ENCODE assay signal across 16 cellular contexts in genomic region chr13:46570273-46570672, GRCh38. TPM values are rescaled to one million over a fixed set of nuclear protein-coding genes. Genes with fewer than 3 reads are reported as not detected.
DNase-seq lines count a peak whose midpoint lies in the region; ATAC-seq and TF ChIP-seq lines count a peak whose summit lies in the region.
"Had no signal": no experiment of that assay in that cellular context is flagged by ENCODE, and none has a peak within 500 bp of the region (broad histone marks: within the 10 kb centered on the region; RNA-seq: fewer than 3 reads in every experiment).

No MANE protein-coding gene starts in this region.

- no peak overlapping the region for H3K4me3 ChIP-seq in SK-N-SH (ENCODE audit: low read depth in 2 of 2, low read length in 1 of 2)
- H3K4me3 ChIP-seq in parathyroid adenoma (ENCODE audit: low read depth, low read length), result no peak overlapping the region
- no peak overlapping the region for H3K4me3 ChIP-seq in Peyer's patch
- H3K4me3 ChIP-seq: BLaER1 had no signal

- H2AFZ ChIP-seq in SK-N-SH (ENCODE audit: low read depth), result no peak overlapping the region
- H2AFZ ChIP-seq in parathyroid adenoma, result no peak overlapping the region

- no peaks in the 10 kb centered on the region for H3K9me2 ChIP-seq in SK-N-SH

- peaks cover 90% of the 10 kb centered on the region for H3K79me2 ChIP-seq in SK-N-SH (ENCODE audit: insufficient read depth)
- H3K79me2 ChIP-seq in parathyroid adenoma, result peaks cover 16% of the 10 kb centered on the region

- H3K4me1 ChIP-seq in SK-N-SH (ENCODE audit: control insufficient read depth in 1 of 2, insufficient read depth in 2 of 2, low read depth in 1 of 2, low read length in 1 of 2) (peaks cover 17 to 19% of the 10 kb centered on the region in 2 experiments; a peak in 3 of 4 replicates), parathyroid adenoma (peaks cover 6% of the 10 kb centered on the region), Peyer's patch (peaks cover 0 to 22% (median 0%) of the 10 kb centered on the region in 4 donors)

- intact Hi-C loops in posterior cingulate gyrus (cut with DNase I), result no loop called here

- H3K9ac ChIP-seq in SK-N-SH, result no peak overlapping the region
- H3K9ac ChIP-seq in parathyroid adenoma, result no peak overlapping the region
- H3K9ac ChIP-seq: BLaER1 had no signal

- H3K36me3 ChIP-seq in SK-N-SH (replicated peaks in 1 of 2; ENCODE audit: control insufficient read depth in 1 of 2, insufficient read depth in 2 of 2, low read length in 1 of 2) (no peaks in the 10 kb centered on the region), parathyroid adenoma (ENCODE audit: control insufficient read depth, insufficient read depth, low read length) (no peaks in the 10 kb centered on the region), Peyer's patch (no peaks in the 10 kb centered on the region)
- H3K36me3 ChIP-seq: BLaER1 had no signal

- POLR2A ChIA-PET in SK-N-SH (lab: Yijun Ruan, JAX), result no interaction called here

- no peak overlapping the region for H3K27ac Mint-ChIP-seq in glutamatergic neuron (ENCODE audit: unreplicated experiment)
- no peak overlapping the region for H3K27ac Mint-ChIP-seq in activated naive CD4-positive, alpha-beta T cell treated with anti-CD3 and anti-CD28 coated beads, Interleukin-2, amount 50 U/mL, for 72 hours

- 74% methylated on average over 4 of the region's 4 CpGs for WGBS in SK-N-SH (ENCODE audit: low lambda C conversion rate)

- peaks cover 5% of the 10 kb centered on the region for H3K27me3 Mint-ChIP-seq in glutamatergic neuron (ENCODE audit: unreplicated experiment)

- H3K4me3 Mint-ChIP-seq in glutamatergic neuron (ENCODE audit: unreplicated experiment), result peak overlapping the region; percentile 23
- H3K4me3 Mint-ChIP-seq: CD8-positive, alpha-beta memory T cell had no signal

- H3K9me3 ChIP-seq in SK-N-SH (no peaks in the 10 kb centered on the region), parathyroid adenoma (ENCODE audit: control insufficient read depth, low read length) (no peaks in the 10 kb centered on the region), Peyer's patch (no peaks in the 10 kb centered on the region)
- H3K9me3 ChIP-seq: BLaER1, Caco-2 had no signal

- H4K20me1 ChIP-seq in SK-N-SH (ENCODE audit: insufficient read depth), result peaks cover 50% of the 10 kb centered on the region

- H3K4me2 ChIP-seq in SK-N-SH (no peak overlapping the region), parathyroid adenoma (ENCODE audit: low read length) (no peak overlapping the region)

- peaks cover 5% of the 10 kb centered on the region for H3K9me3 Mint-ChIP-seq in glutamatergic neuron (ENCODE audit: unreplicated experiment)
- no peaks in the 10 kb centered on the region for H3K9me3 Mint-ChIP-seq in activated naive CD4-positive, alpha-beta T cell treated with anti-CD3 and anti-CD28 coated beads, Interleukin-2, amount 50 U/mL, for 72 hours
- H3K9me3 Mint-ChIP-seq: CD8-positive, alpha-beta memory T cell had no signal

- TF ChIP-seq RAD21 in SK-N-SH (IDR thresholded peaks at IDR 0.05; ENCODE audit: low read length), result no peak

- CTCF ChIA-PET in SK-N-SH (lab: Yijun Ruan, JAX), result interaction anchor here (0.9 to 2.7 kb wide), 3 partner anchors 18 to 151 kb away, joined by 3 to 7 read pairs (median 5); no protein-coding TSS in a partner anchor

- TF ChIP-seq POLR2A in Peyer's patch (IDR thresholded peaks at IDR 0.05), result no peak

- peaks cover 51% of the 10 kb centered on the region for H3K4me1 Mint-ChIP-seq in glutamatergic neuron (ENCODE audit: low read depth, unreplicated experiment)

- no peak for TF ChIP-seq CTCF in SK-N-SH (IDR thresholded peaks at IDR 0.05)
- no peak for TF ChIP-seq CTCF in glutamatergic neuron (IDR thresholded peaks at IDR 0.05; ENCODE audit: partially characterized antibody, unreplicated experiment)
- TF ChIP-seq CTCF in parathyroid adenoma (IDR thresholded peaks at IDR 0.05), result no peak
- no peak for TF ChIP-seq CTCF in Peyer's patch (IDR thresholded peaks at IDR 0.05)

- DNase-seq in SK-N-SH (no peak), glutamatergic neuron (no peak), GM03348 (ENCODE audit: low spot score) (no peak), Peyer's patch (no peak), posterior cingulate gyrus (no peak)
- no peak for DNase-seq in activated naive CD4-positive, alpha-beta T cell treated with anti-CD3 and anti-CD28 coated beads, Interleukin-2, amount 50 U/mL, for 72 hours (ENCODE audit: low spot score in 2 of 2)
- DNase-seq: Caco-2; CD8-positive, alpha-beta memory T cell; DND-41; GDM1; IMR-90 had no signal

- H3K27me3 ChIP-seq in SK-N-SH (ENCODE audit: insufficient read depth) (no peaks in the 10 kb centered on the region), parathyroid adenoma (ENCODE audit: control insufficient read depth, insufficient read depth, low read length) (no peaks in the 10 kb centered on the region), Peyer's patch (no peaks in the 10 kb centered on the region)
- H3K27me3 ChIP-seq: BLaER1 had no signal

- no peaks in the 10 kb centered on the region for H3K36me3 Mint-ChIP-seq in glutamatergic neuron (ENCODE audit: unreplicated experiment)
- H3K36me3 Mint-ChIP-seq in activated naive CD4-positive, alpha-beta T cell treated with anti-CD3 and anti-CD28 coated beads, Interleukin-2, amount 50 U/mL, for 72 hours, result no peaks in the 10 kb centered on the region

- peaks cover 6% of the 10 kb centered on the region for H3F3A ChIP-seq in SK-N-SH (replicated peaks; ENCODE audit: insufficient read depth)

- H3K27ac ChIP-seq in SK-N-SH (ENCODE audit: low read depth in 2 of 2, low read length in 1 of 2), result no peak overlapping the region
- peak overlapping the region; percentile 16 for H3K27ac ChIP-seq in parathyroid adenoma
- no peak overlapping the region for H3K27ac ChIP-seq in Peyer's patch
- H3K27ac ChIP-seq: 22Rv1, BLaER1 had no signal

- no peak for TF ChIP-seq EP300 in SK-N-SH (IDR thresholded peaks at IDR 0.05; ENCODE audit: borderline replicate concordance in 1 of 2, low read depth in 1 of 2, low read length in 1 of 2)

- no peak for ATAC-seq in SK-N-SH treated with all-trans-retinoic acid at 6 μM for 48 hours
- no peak for ATAC-seq in activated naive CD4-positive, alpha-beta T cell treated with anti-CD3 and anti-CD28 coated beads, Interleukin-2, amount 50 U/mL, for 72 hours
- ATAC-seq: HCT116 had no signal

TF ChIP-seq in SK-N-SH, 30 proteins besides CTCF, POLR2A, EP300 and RAD21:
- TF ChIP-seq MXI1 (IDR thresholded peaks at IDR 0.05; ENCODE audit: low read depth, low read length) (no peak), SIN3A (IDR thresholded peaks at IDR 0.05; ENCODE audit: borderline replicate concordance, low read depth, low read length) (no peak), PBX3 (IDR thresholded peaks at IDR 0.05) (no peak), TAF1 (IDR thresholded peaks at IDR 0.05; ENCODE audit: borderline replicate concordance, low read depth, low read length) (no peak), TEAD4 (IDR thresholded peaks at IDR 0.05; ENCODE audit: borderline replicate concordance, insufficient read depth) (no peak), NFIC (IDR thresholded peaks at IDR 0.05; ENCODE audit: borderline replicate concordance) (no peak), GATA2 (CRISPR knock-in tag; IDR thresholded peaks at IDR 0.05) (peak; percentile 32; the same call in 1 of the 2 replicates), POLR2AphosphoS5 (IDR thresholded peaks at IDR 0.05; ENCODE audit: low read depth, low read length) (no peak)

TF ChIP-seq in SK-N-SH treated with all-trans-retinoic acid at 6 μM for 48 hours, 23 proteins besides CTCF, POLR2A, EP300 and RAD21:
- no peak for TF ChIP-seq BACH2 (CRISPR knock-in tag; IDR thresholded peaks at IDR 0.05; ENCODE audit: borderline replicate concordance)
- TF ChIP-seq TCF4 (CRISPR knock-in tag; IDR thresholded peaks at IDR 0.05; ENCODE audit: borderline replicate concordance), result no peak
- TF ChIP-seq ZNF70 (CRISPR knock-in tag; IDR thresholded peaks at IDR 0.05), result no peak
- TF ChIP-seq PPARA (CRISPR knock-in tag; IDR thresholded peaks at IDR 0.05; ENCODE audit: borderline replicate concordance), result no peak
- no peak for TF ChIP-seq ZNF565 (CRISPR knock-in tag; conservative IDR thresholded peaks at IDR 0.05; ENCODE audit: low read depth)
- TF ChIP-seq ZC3H10 (CRISPR knock-in tag; IDR thresholded peaks at IDR 0.05), result no peak

RNA-seq across cellular contexts. Expression of gene LRCH1, which starts 17.3 kb away (rescaled TPM):
- polyA plus RNA-seq in SK-N-SH (2012; rRNA removed), result 5.5 and 7.8 TPM in 2 replicates
- 6.8 and 7.0 TPM in 2 replicates for polyA plus RNA-seq in SK-N-SH (2012; cell fraction: cytosol; rRNA removed)
- polyA plus RNA-seq in SK-N-SH (2012; cell fraction: nucleus; rRNA removed), result 5.0 and 9.5 TPM in 2 replicates
- total RNA-seq in glutamatergic neuron (ENCODE audit: unreplicated experiment) (40.6 TPM), Peyer's patch (10 to 100 TPM; 13.6 to 29.7 (median 18.5) TPM)
- total RNA-seq in activated naive CD4-positive, alpha-beta T cell treated with anti-CD3 and anti-CD28 coated beads, Interleukin-2, amount 50 U/mL, for 72 hours, result 10 to 100 TPM; 17.5 to 21.5 TPM
